Comparison of ENCODE assay signal across 33 cellular contexts in the genomic region with DNA sequence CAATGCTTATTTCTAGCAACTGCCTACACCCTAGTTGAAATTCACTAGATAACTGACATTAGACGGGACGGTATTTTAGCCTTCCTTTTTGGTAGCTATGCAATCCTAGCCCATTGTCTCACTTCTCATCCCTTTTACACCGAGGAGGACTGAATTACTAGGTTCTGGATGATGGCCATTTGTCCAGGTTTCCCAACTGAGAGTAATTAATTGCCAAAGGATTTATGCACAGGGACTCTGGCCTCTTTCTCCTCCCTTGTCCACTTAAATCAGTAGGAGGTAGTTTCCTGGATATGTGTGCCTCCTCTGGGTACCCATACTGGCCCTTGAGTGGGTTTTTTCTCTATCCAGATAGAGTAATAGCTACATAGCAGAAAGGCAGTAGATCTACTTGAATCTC.
"Had no signal": no experiment of that assay in that cellular context is flagged by ENCODE, and none has a peak within 500 bp of the region (broad histone marks: within the 10 kb centered on the region; RNA-seq: fewer than 3 reads in every experiment).

No MANE protein-coding gene starts in this region.

- H3K27ac Mint-ChIP-seq: activated B cell treated with CpG ODN at 0.5 μM for 24 hours; activated CD4-positive, alpha-beta memory T cell treated with anti-CD3 and anti-CD28 coated beads for 36 hours; activated CD4-positive, alpha-beta T cell treated with anti-CD3 and anti-CD28 coated beads for 36 hours; activated CD4-positive, alpha-beta T cell treated with anti-CD3 and anti-CD28 coated beads, Interleukin-2, amount 10 ng/mL, durations not matched to agents 24 days and 14 days; activated CD8-positive, alpha-beta T cell treated with anti-CD3 and anti-CD28 coated beads, Interleukin-2, amount 10 ng/mL, durations not matched to agents 7 days and 5 days; activated naive CD4-positive, alpha-beta T cell treated with anti-CD3 and anti-CD28 coated beads, Interleukin-2, amount 10 ng/mL, durations not matched to agents 7 days and 5 days; activated naive CD4-positive, alpha-beta T cell treated with anti-CD3 and anti-CD28 coated beads, Interleukin-2, amount 50 U/mL, for 72 hours; activated naive CD8-positive, alpha-beta T cell treated with anti-CD3 and anti-CD28 coated beads, Interleukin-2, amount 10 ng/mL, durations not matched to agents 7 days and 5 days; activated T-cell treated with anti-CD3 and anti-CD28 coated beads, Interleukin-2, amount 50 U/mL, for 24 hours; activated T-cell treated with anti-CD3 and anti-CD28 coated beads, Interleukin-2, amount 50 U/mL, for 72 hours; dendritic cell treated with granulocyte-macrophage colony-stimulating factor and Interleukin-4, amounts not matched to agents 40 ng/mL and 50 ng/mL, for 4 days; T-helper 17 cell; T-helper 2 cell treated with Interferon-gamma antibody and Interleukin-4, amounts not matched to agents 5 μg/mL and 100 μg/mL, for 36 hours had no signal

- H3K4me3 ChIP-seq: ascending aorta, breast epithelium, cardiac muscle cell, coronary artery, dorsolateral prefrontal cortex, esophagus muscularis mucosa, gastroesophageal sphincter had no signal

- H3K36me3 Mint-ChIP-seq: activated CD4-positive, alpha-beta memory T cell treated with anti-CD3 and anti-CD28 coated beads for 36 hours; activated naive CD4-positive, alpha-beta T cell treated with anti-CD3 and anti-CD28 coated beads, Interleukin-2, amount 10 ng/mL, durations not matched to agents 7 days and 5 days; activated naive CD8-positive, alpha-beta T cell treated with anti-CD3 and anti-CD28 coated beads, Interleukin-2, amount 10 ng/mL, durations not matched to agents 7 days and 5 days; brain had no signal

- H3K4me3 Mint-ChIP-seq: activated B cell treated with CpG ODN at 0.5 μM for 24 hours; activated CD4-positive, alpha-beta memory T cell treated with anti-CD3 and anti-CD28 coated beads for 36 hours; activated CD4-positive, alpha-beta T cell treated with anti-CD3 and anti-CD28 coated beads for 36 hours; activated CD4-positive, alpha-beta T cell treated with anti-CD3 and anti-CD28 coated beads, Interleukin-2, amount 10 ng/mL, durations not matched to agents 24 days and 14 days; activated CD8-positive, alpha-beta T cell treated with anti-CD3 and anti-CD28 coated beads, Interleukin-2, amount 10 ng/mL, durations not matched to agents 7 days and 5 days; activated naive CD4-positive, alpha-beta T cell treated with anti-CD3 and anti-CD28 coated beads, Interleukin-2, amount 10 ng/mL, durations not matched to agents 7 days and 5 days; activated naive CD8-positive, alpha-beta T cell treated with anti-CD3 and anti-CD28 coated beads, Interleukin-2, amount 10 ng/mL, durations not matched to agents 7 days and 5 days; activated T-cell treated with anti-CD3 and anti-CD28 coated beads, Interleukin-2, amount 50 U/mL, for 24 hours; activated T-cell treated with anti-CD3 and anti-CD28 coated beads, Interleukin-2, amount 50 U/mL, for 72 hours; brain; dendritic cell treated with granulocyte-macrophage colony-stimulating factor and Interleukin-4, amounts not matched to agents 40 ng/mL and 50 ng/mL, for 4 days; T-helper 17 cell; T-helper 2 cell treated with Interferon-gamma antibody and Interleukin-4, amounts not matched to agents 5 μg/mL and 100 μg/mL, for 36 hours had no signal

- H3K4me1 ChIP-seq: ascending aorta, breast epithelium, foreskin keratinocyte had no signal

- H3K27me3 ChIP-seq: ascending aorta, breast epithelium, cardiac muscle cell, dorsolateral prefrontal cortex, esophagus muscularis mucosa, foreskin keratinocyte, gastroesophageal sphincter had no signal

- ATAC-seq: activated CD4-positive, alpha-beta T cell treated with anti-CD3 and anti-CD28 coated beads for 36 hours; activated CD4-positive, CD25-positive, alpha-beta regulatory T cell treated with anti-CD3 and anti-CD28 coated beads, Interleukin-2, amount 50 U/mL, for 24 hours; activated CD8-positive, alpha-beta T cell treated with anti-CD3 and anti-CD28 coated beads, Interleukin-2, amount 10 ng/mL, durations not matched to agents 7 days and 5 days; activated naive CD4-positive, alpha-beta T cell treated with anti-CD3 and anti-CD28 coated beads, Interleukin-2, amount 50 U/mL, for 72 hours; activated T-cell treated with anti-CD3 and anti-CD28 coated beads, Interleukin-2, amount 50 U/mL, for 72 hours; foreskin keratinocyte; gastroesophageal sphincter; T-helper 17 cell had no signal

- H3K36me3 ChIP-seq: ascending aorta, breast epithelium, cardiac muscle cell, esophagus muscularis mucosa, gastroesophageal sphincter, WERI-Rb-1 had no signal

- H3K9me3 ChIP-seq: ascending aorta, breast epithelium, esophagus muscularis mucosa, gastroesophageal sphincter had no signal

- DNase-seq: activated B cell treated with CpG ODN at 0.5 μM for 24 hours; activated CD4-positive, alpha-beta memory T cell treated with anti-CD3 and anti-CD28 coated beads for 36 hours; activated CD4-positive, alpha-beta T cell treated with anti-CD3 and anti-CD28 coated beads for 36 hours; activated CD4-positive, alpha-beta T cell treated with anti-CD3 and anti-CD28 coated beads, Interleukin-2, amount 10 ng/mL, durations not matched to agents 24 days and 14 days; activated CD8-positive, alpha-beta memory T cell treated with anti-CD3 and anti-CD28 coated beads, Interleukin-2, amount 50 U/mL, for 48 hours; activated CD8-positive, alpha-beta T cell treated with anti-CD3 and anti-CD28 coated beads, Interleukin-2, amount 10 ng/mL, durations not matched to agents 7 days and 5 days; activated gamma-delta T cell; activated naive CD4-positive, alpha-beta T cell; activated naive CD4-positive, alpha-beta T cell treated with anti-CD3 and anti-CD28 coated beads, Interleukin-2, amount 10 ng/mL, durations not matched to agents 7 days and 5 days; activated naive CD8-positive, alpha-beta T cell treated with anti-CD3 and anti-CD28 coated beads, Interleukin-2, amount 10 ng/mL, durations not matched to agents 7 days and 5 days; activated T-cell treated with anti-CD3 and anti-CD28 coated beads for 4 hours; activated T-cell treated with anti-CD3 and anti-CD28 coated beads, Interleukin-2, amount 50 U/mL, for 24 hours; activated T-cell treated with anti-CD3 and anti-CD28 coated beads, Interleukin-2, amount 50 U/mL, for 72 hours; central memory CD4-positive, alpha-beta T cell; dorsolateral prefrontal cortex; effector memory CD4-positive, alpha-beta T cell; erythroblast; foreskin keratinocyte; T-helper 1 cell; T-helper 17 cell; T1000; WERI-Rb-1 had no signal

- H3K9me3 Mint-ChIP-seq: activated B cell treated with CpG ODN at 0.5 μM for 24 hours; activated CD4-positive, alpha-beta T cell treated with anti-CD3 and anti-CD28 coated beads, Interleukin-2, amount 10 ng/mL, durations not matched to agents 24 days and 14 days; activated naive CD8-positive, alpha-beta T cell treated with anti-CD3 and anti-CD28 coated beads, Interleukin-2, amount 10 ng/mL, durations not matched to agents 7 days and 5 days; dendritic cell treated with granulocyte-macrophage colony-stimulating factor and Interleukin-4, amounts not matched to agents 40 ng/mL and 50 ng/mL, for 4 days had no signal

- H3K27ac ChIP-seq: ascending aorta, breast epithelium, cardiac muscle cell, coronary artery, esophagus muscularis mucosa, foreskin keratinocyte, gastroesophageal sphincter, WERI-Rb-1 had no signal

- H3K27me3 Mint-ChIP-seq: activated B cell treated with CpG ODN at 0.5 μM for 24 hours; activated CD4-positive, alpha-beta memory T cell treated with anti-CD3 and anti-CD28 coated beads for 36 hours; activated CD4-positive, alpha-beta T cell treated with anti-CD3 and anti-CD28 coated beads for 36 hours; activated CD4-positive, alpha-beta T cell treated with anti-CD3 and anti-CD28 coated beads, Interleukin-2, amount 10 ng/mL, durations not matched to agents 24 days and 14 days; activated naive CD4-positive, alpha-beta T cell treated with anti-CD3 and anti-CD28 coated beads, Interleukin-2, amount 10 ng/mL, durations not matched to agents 7 days and 5 days; activated naive CD8-positive, alpha-beta T cell treated with anti-CD3 and anti-CD28 coated beads, Interleukin-2, amount 10 ng/mL, durations not matched to agents 7 days and 5 days; activated T-cell treated with anti-CD3 and anti-CD28 coated beads, Interleukin-2, amount 50 U/mL, for 24 hours; dendritic cell treated with granulocyte-macrophage colony-stimulating factor and Interleukin-4, amounts not matched to agents 40 ng/mL and 50 ng/mL, for 4 days; T-helper 17 cell had no signal

- H3K4me1 Mint-ChIP-seq: activated B cell treated with CpG ODN at 0.5 μM for 24 hours; activated CD4-positive, alpha-beta T cell treated with anti-CD3 and anti-CD28 coated beads for 36 hours; activated CD4-positive, alpha-beta T cell treated with anti-CD3 and anti-CD28 coated beads, Interleukin-2, amount 10 ng/mL, durations not matched to agents 24 days and 14 days; activated naive CD4-positive, alpha-beta T cell treated with anti-CD3 and anti-CD28 coated beads, Interleukin-2, amount 10 ng/mL, durations not matched to agents 7 days and 5 days; activated naive CD8-positive, alpha-beta T cell treated with anti-CD3 and anti-CD28 coated beads, Interleukin-2, amount 10 ng/mL, durations not matched to agents 7 days and 5 days; T-helper 17 cell had no signal
